In genomic region chr3:186121271-186121670, GRCh38 we compare ENCODE assay signal across 16 cellular contexts. TPM values are rescaled to one million over a fixed set of nuclear protein-coding genes. Genes with fewer than 3 reads are reported as not detected.
DNase-seq lines count a peak whose midpoint lies in the region; ATAC-seq and TF ChIP-seq lines count a peak whose summit lies in the region.
"Had no signal": no experiment of that assay in that cellular context is flagged by ENCODE, and none has a peak within 500 bp of the region (broad histone marks: within the 10 kb centered on the region; RNA-seq: fewer than 3 reads in every experiment).

No MANE protein-coding gene starts in this region.

- no peaks in the 10 kb centered on the region for H3K36me3 Mint-ChIP-seq in type B pancreatic cell
- H3K36me3 Mint-ChIP-seq: CD4-positive, alpha-beta memory T cell; IgD-negative memory B cell had no signal

- no peaks in the 10 kb centered on the region for H3K36me3 ChIP-seq in body of pancreas (replicated peaks in 1 of 2; ENCODE audit: insufficient read depth in 1 of 2, low read depth in 2 of 2)
- no peaks in the 10 kb centered on the region for H3K36me3 ChIP-seq in ascending aorta
- H3K36me3 ChIP-seq: BLaER1 had no signal

- ATAC-seq in body of pancreas, result peak; percentile 25

- no peak for TF ChIP-seq POLR2A in body of pancreas (IDR thresholded peaks at IDR 0.05)

- TF ChIP-seq CTCF in body of pancreas (IDR thresholded peaks at IDR 0.05) (no peak), type B pancreatic cell (conservative IDR thresholded peaks at IDR 0.05) (no peak), ascending aorta (IDR thresholded peaks at IDR 0.05) (no peak), foreskin fibroblast (IDR thresholded peaks at IDR 0.05; ENCODE audit: low read depth, low read length) (no peak)

- H3K27ac Mint-ChIP-seq in type B pancreatic cell, result peak overlapping the region; percentile 91
- H3K27ac Mint-ChIP-seq: CD14-positive monocyte; CD4-positive, alpha-beta memory T cell; HFFc6; IgD-negative memory B cell had no signal

- H3K9me3 ChIP-seq in body of pancreas (no peaks in the 10 kb centered on the region), ascending aorta (no peaks in the 10 kb centered on the region)
- H3K9me3 ChIP-seq: BLaER1 had no signal

- DNase-seq in NCI-H2171 treated with DMSO at 0.1 percent for 48 hours (lab: John Stamatoyannopoulos, UW) (peak; percentile 24), NCI-H2171 (lab: John Stamatoyannopoulos, UW) (no peak), DMS 273 (lab: John Stamatoyannopoulos, UW; ENCODE audit: unreplicated experiment) (peak; percentile 61), body of pancreas (peak in 3 of 4 donors; percentile 62 to 73 (median 72)), type B pancreatic cell (ENCODE audit: extremely low spot score, unreplicated experiment) (no peak), ascending aorta (ENCODE audit: low spot score in 2 of 2) (no peak), NCI-H187 treated with DMSO at 0.1 percent for 48 hours (lab: John Stamatoyannopoulos, UW) (no peak), foreskin fibroblast (no peak)
- DNase-seq: 8988T; CD4-positive, alpha-beta memory T cell; GOT3; HFFc6 had no signal

- peaks cover 2% of the 10 kb centered on the region for H3K27me3 Mint-ChIP-seq in type B pancreatic cell

- intact Hi-C loops in body of pancreas (cut with DNase I) (no loop called here), ascending aorta (cut with DNase I) (no loop called here)

- H3K27me3 ChIP-seq in body of pancreas (no peaks in the 10 kb centered on the region), ascending aorta (no peaks in the 10 kb centered on the region)
- H3K27me3 ChIP-seq: BLaER1 had no signal

- H3K4me3 Mint-ChIP-seq in type B pancreatic cell, result no peak overlapping the region
- H3K4me3 Mint-ChIP-seq: CD14-positive monocyte; CD4-positive, alpha-beta memory T cell; HFFc6; IgD-negative memory B cell had no signal

- 29 to 33% methylated on average over 5 of the region's 5 CpGs for WGBS in body of pancreas, 2 donors

- H3K27ac ChIP-seq in body of pancreas (peak overlapping the region; percentile 78 to 89 (median 84)), ascending aorta (no peak overlapping the region)
- H3K27ac ChIP-seq: BLaER1, HL-60 had no signal

- peaks cover 66% of the 10 kb centered on the region for H3K4me1 ChIP-seq in body of pancreas
- H3K4me1 ChIP-seq in ascending aorta, result no peaks in the 10 kb centered on the region

- H3K9me3 Mint-ChIP-seq in type B pancreatic cell, result peaks cover 5% of the 10 kb centered on the region
- H3K9me3 Mint-ChIP-seq: HFFc6, IgD-negative memory B cell had no signal

- peak overlapping the region in 1 of 2 donors; percentile 11 for H3K4me3 ChIP-seq in body of pancreas
- no peak overlapping the region for H3K4me3 ChIP-seq in ascending aorta
- no peak overlapping the region for H3K4me3 ChIP-seq in foreskin fibroblast (ENCODE audit: low read depth in 1 of 2, low read length in 2 of 2)
- H3K4me3 ChIP-seq: BLaER1 had no signal

- peaks cover 33% of the 10 kb centered on the region for H3K4me1 Mint-ChIP-seq in type B pancreatic cell (ENCODE audit: unreplicated experiment)
- H3K4me1 Mint-ChIP-seq: CD14-positive monocyte had no signal

RNA-seq across cellular contexts. Expression of gene ETV5, which starts 12.4 kb away (rescaled TPM):
- total RNA-seq in body of pancreas (10 to 100 TPM; 14.5 to 39.2 TPM), type B pancreatic cell (ENCODE audit: low replicate concordance) (26.4 and 42.2 TPM in 2 replicates), ascending aorta (15.8 TPM)

Comparison
In these comparisons a context has a peak if more than half of its experiments do, and no peak if none do; other contexts are left out.
1. DNase-seq: peak in NCI-H2171 treated with DMSO at 0.1 percent for 48 hours (single experiment), DMS 273 (single experiment) and body of pancreas (3 of 4); none in NCI-H2171 (single experiment), type B pancreatic cell (single experiment), ascending aorta (0 of 2), NCI-H187 treated with DMSO at 0.1 percent for 48 hours (single experiment) and foreskin fibroblast (0 of 2).
2. H3K27ac ChIP-seq: peak in body of pancreas (4 of 4); none in ascending aorta (0 of 2).